Comparison of ENCODE assay signal across 8 cellular contexts in the genomic region with DNA sequence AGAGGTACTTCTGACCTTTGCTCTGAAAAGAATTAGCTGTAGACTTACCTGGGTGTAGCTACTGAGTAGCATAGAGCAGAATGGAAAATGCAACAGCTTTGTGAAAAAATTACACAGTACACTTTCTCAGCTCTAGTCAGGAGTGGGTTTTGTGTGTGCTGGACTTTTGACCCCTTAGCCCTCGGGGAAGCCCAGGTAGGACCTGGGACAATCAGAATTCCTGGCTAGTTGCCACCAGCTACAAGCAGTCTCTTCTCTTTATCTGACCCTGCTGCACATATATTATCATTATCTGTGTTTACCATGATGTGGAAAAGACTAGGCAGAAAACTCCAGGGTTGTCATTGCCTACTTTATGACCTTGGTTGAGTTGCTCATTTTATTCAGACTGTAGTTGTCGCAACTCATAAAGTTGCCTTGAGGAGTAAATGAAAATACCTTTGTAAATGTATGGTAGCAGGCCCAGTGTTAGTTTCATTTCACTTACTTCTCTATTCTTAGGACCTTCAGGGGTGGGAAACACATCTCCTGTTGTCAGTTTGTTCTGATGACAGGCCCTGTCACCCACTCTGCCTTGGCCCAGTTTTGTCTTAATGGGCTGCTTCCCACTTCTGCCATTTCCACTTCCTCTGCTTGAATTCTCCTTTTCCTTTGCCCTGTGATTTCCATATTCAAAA. TPM values are rescaled to one million over a fixed set of nuclear protein-coding genes. Genes with fewer than 3 reads are reported as not detected.
DNase-seq lines count a peak whose midpoint lies in the region; ATAC-seq and TF ChIP-seq lines count a peak whose summit lies in the region.

No MANE protein-coding gene starts in this region.

- no peaks in the 10 kb centered on the region for H3K36me3 Mint-ChIP-seq in H9 (ENCODE audit: insufficient read depth in 1 of 3, low read depth in 3 of 3)
- H3K36me3 Mint-ChIP-seq in memory B cell = peaks cover 2% of the 10 kb centered on the region

- H3K9ac ChIP-seq in H9 (ENCODE audit: extremely low read depth, insufficient read length, low read length) (no peak overlapping the region), SK-N-MC (ENCODE audit: insufficient read length) (no peak overlapping the region)

- H4K8ac ChIP-seq in H9 (replicated peaks; ENCODE audit: insufficient read length, low read depth, low read length) = no peak overlapping the region

- H3K23me2 ChIP-seq in H9 (ENCODE audit: insufficient read length, low read depth, low read length, poor library complexity, severe bottlenecking) = peaks cover 11% of the 10 kb centered on the region

- H3K4me3 Mint-ChIP-seq in H9 (no peak overlapping the region), memory B cell (peak overlapping the region; percentile 61)

- DNase-seq in H9 = no peak
- DNase-seq in SK-N-MC (ENCODE audit: low read depth, low spot score) = no peak
- DNase-seq in memory B cell (ENCODE audit: low spot score in 2 of 2) = no peak
- no peak for DNase-seq in coronary artery (ENCODE audit: low spot score)
- no peak for DNase-seq in EL
- no peak for DNase-seq in NCI-H2196 (lab: John Stamatoyannopoulos, UW; ENCODE audit: unreplicated experiment)
- no peak for DNase-seq in kidney tubule cell (ENCODE audit: low spot score)

- no peak overlapping the region for H4K5ac ChIP-seq in H9 (ENCODE audit: insufficient read length, low read depth, low read length)

- no CpG with 5 or more reads among the region's 2 CpGs for WGBS in H9 (ENCODE audit: extremely low coverage, insufficient read length, low lambda C conversion rate)

- H2BK12ac ChIP-seq in H9 (ENCODE audit: insufficient read length, low read depth, low read length) = no peak overlapping the region

- H3K4me2 ChIP-seq in H9 (ENCODE audit: insufficient read depth, insufficient read length, low read length) = no peak overlapping the region

- no peak overlapping the region for H3K14ac ChIP-seq in H9 (ENCODE audit: insufficient read depth, low read length)

- H3K4ac ChIP-seq in H9 (ENCODE audit: low read depth, low read length) = no peak overlapping the region

- no peak overlapping the region for H2AFZ ChIP-seq in H9 (ENCODE audit: low read length)

- H3K4me1 Mint-ChIP-seq in H9 (peaks cover 28 to 41% of the 10 kb centered on the region in 2 experiments), memory B cell (peaks cover 35% of the 10 kb centered on the region)

- H4K91ac ChIP-seq in H9 (ENCODE audit: insufficient read length, low read depth, low read length) = no peak overlapping the region

- no peak overlapping the region for H2BK120ac ChIP-seq in H9 (ENCODE audit: low read depth, low read length, poor library complexity, severe bottlenecking)

- peaks cover 5% of the 10 kb centered on the region; the same call in 1 of the 2 replicates for H3K79me2 ChIP-seq in H9 (ENCODE audit: insufficient read depth, low read length)

- peaks cover 7% of the 10 kb centered on the region; the same call in 1 of the 2 replicates for H3K4me1 ChIP-seq in H9 (ENCODE audit: insufficient read depth, low read length)

- no peaks in the 10 kb centered on the region for H3K9me3 ChIP-seq in H9 (ENCODE audit: control insufficient read depth, low read depth, low read length)
- H3K9me3 ChIP-seq in SK-N-MC (ENCODE audit: low read depth, low read length) = no peaks in the 10 kb centered on the region

- H3K18ac ChIP-seq in H9 (ENCODE audit: insufficient read length, low read depth, low read length) = no peak overlapping the region

- H3K4me3 ChIP-seq in SK-N-MC (no peak overlapping the region), coronary artery (no peak overlapping the region)

- H3K9me3 Mint-ChIP-seq in H9 (no peaks in the 10 kb centered on the region; a peak in 1 of 5 replicates), memory B cell (no peaks in the 10 kb centered on the region)

- H2BK15ac ChIP-seq in H9 (ENCODE audit: low read depth, low read length) = no peak overlapping the region

- H3K27me3 Mint-ChIP-seq in H9 (ENCODE audit: low read depth) (no peaks in the 10 kb centered on the region), memory B cell (no peaks in the 10 kb centered on the region)

- H3K56ac ChIP-seq in H9 (ENCODE audit: insufficient read length, low read depth, low read length) = no peak overlapping the region

- peaks cover 3% of the 10 kb centered on the region for H3K79me1 ChIP-seq in H9 (ENCODE audit: insufficient read depth, low read depth, low read length, poor library complexity, severe bottlenecking)

- no peak overlapping the region for H3T11ph ChIP-seq in H9 (ENCODE audit: low read length)

- H3K27ac ChIP-seq in H9 (ENCODE audit: insufficient read length, low read depth, low read length) = no peak overlapping the region
- H3K27ac ChIP-seq in SK-N-MC = peak overlapping the region; percentile 67; the same call in 1 of the 2 replicates
- H3K27ac ChIP-seq in coronary artery = peak overlapping the region in 1 of 2 donors; percentile 53

- no peaks in the 10 kb centered on the region for H3K36me3 ChIP-seq in SK-N-MC (ENCODE audit: insufficient read depth, low read length)

- no peak overlapping the region for H3K23ac ChIP-seq in H9 (ENCODE audit: insufficient read length, low read depth, low read length)

- H3K27ac Mint-ChIP-seq in H9 = peak overlapping the region in 2 of 3 experiments; percentile 13 to 36; a peak in 1 of 7 replicates
- peak overlapping the region; percentile 92 for H3K27ac Mint-ChIP-seq in memory B cell

- no peaks in the 10 kb centered on the region for H3K27me3 ChIP-seq in H9 (ENCODE audit: insufficient read depth, low read length)

- H2BK5ac ChIP-seq in H9 (ENCODE audit: insufficient read length, low read length) = no peak overlapping the region

- no peak for TF ChIP-seq CTCF in H9 (conservative IDR thresholded peaks at IDR 0.05)
- TF ChIP-seq CTCF in coronary artery (IDR thresholded peaks at IDR 0.05) = no peak

- ATAC-seq in GM18498 (IDR thresholded peaks at IDR 0.05; ENCODE audit: unreplicated experiment) (peak; percentile 23), memory B cell (ENCODE audit: low read depth) (peak; percentile 37)

- H4K20me1 ChIP-seq in H9 (ENCODE audit: control insufficient read depth, insufficient read depth, insufficient read length) = no peaks in the 10 kb centered on the region

- no peak overlapping the region for H2AK5ac ChIP-seq in H9 (ENCODE audit: insufficient read length, low read length)

- no peak overlapping the region for H2BK20ac ChIP-seq in H9 (ENCODE audit: low read depth, low read length, poor library complexity, severe bottlenecking)

RNA-seq across cellular contexts. Expression of gene NEK7, which starts 5.4 kb away (rescaled TPM):
- 9.6 and 10.0 TPM in 2 replicates for total RNA-seq in H9 (2021)
